In the genomic region with DNA sequence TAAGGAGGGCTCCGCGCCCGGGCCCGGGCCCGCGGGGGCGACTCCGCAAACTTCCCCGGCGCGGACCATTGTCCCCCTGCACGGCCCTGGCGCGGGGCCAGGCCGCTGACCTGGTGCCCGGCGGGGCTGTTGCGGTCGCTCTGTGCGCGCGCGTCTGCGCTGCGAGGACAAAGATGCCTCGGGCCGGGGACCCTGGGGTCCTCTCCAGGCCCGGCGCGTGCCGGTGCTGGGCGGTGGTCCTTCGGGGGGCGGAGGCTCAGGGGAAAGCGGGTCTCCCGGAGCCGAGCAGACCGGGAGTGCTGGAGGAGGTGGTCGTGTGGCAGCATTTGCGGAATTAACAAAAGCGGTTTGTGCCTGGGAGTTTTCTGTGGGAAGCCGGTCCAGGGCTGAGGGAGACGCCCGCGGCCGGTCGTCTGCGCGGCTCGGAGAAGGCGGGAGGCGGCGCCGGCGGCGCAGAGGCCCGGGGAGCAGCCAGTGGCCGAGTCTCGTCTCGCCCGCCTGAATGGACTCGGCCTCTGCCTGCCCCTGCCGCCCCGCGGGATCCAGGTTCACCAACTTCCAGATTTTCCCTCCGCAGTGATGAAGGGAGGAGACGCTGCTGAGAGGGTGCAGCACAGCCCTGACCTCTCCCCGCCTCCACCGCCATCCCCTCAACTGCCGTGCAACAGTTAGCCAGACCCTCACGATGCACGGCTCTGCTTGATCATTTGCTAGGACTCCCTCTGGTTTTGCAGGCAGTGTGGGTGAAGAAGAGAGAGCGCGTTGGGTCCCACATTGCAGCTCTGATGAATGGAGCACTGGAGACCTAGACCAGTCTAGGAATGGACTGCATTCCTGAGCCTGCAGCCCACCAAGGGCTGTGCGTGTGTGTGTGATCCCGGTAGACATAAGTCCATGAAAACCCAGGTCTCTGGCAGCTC, we compare ENCODE assay signal across 8 cellular contexts. TPM values are rescaled to one million over a fixed set of nuclear protein-coding genes. Genes with fewer than 3 reads are reported as not detected.
DNase-seq lines count a peak whose midpoint lies in the region; ATAC-seq and TF ChIP-seq lines count a peak whose summit lies in the region.

No MANE protein-coding gene starts in this region.

- H3K4me3 ChIP-seq in lower leg skin (ENCODE audit: low read depth, poor library complexity, severe bottlenecking) (peak overlapping the region; percentile 46), stomach smooth muscle (ENCODE audit: low read length in 2 of 2) (peak overlapping the region; percentile 83 to 90)

- no peak for TF ChIP-seq CTCF in lower leg skin (IDR thresholded peaks at IDR 0.05)

- peaks cover 16% of the 10 kb centered on the region for H3K4me1 Mint-ChIP-seq in T-helper 1 cell treated with Interleukin-12 subunit alpha and Interleukin-12 subunit beta and Interleukin-4 antibody, amounts not matched to agents 30 μg/mL and 1 μg/mL, for 36 hours (ENCODE audit: low read depth)
- peaks cover 33% of the 10 kb centered on the region for H3K4me1 Mint-ChIP-seq in dendritic cell treated with granulocyte-macrophage colony-stimulating factor and Interleukin-4, amounts not matched to agents 40 ng/mL and 50 ng/mL, for 4 days (ENCODE audit: low read depth)

- peaks cover 20% of the 10 kb centered on the region for H3K4me1 ChIP-seq in stomach smooth muscle (ENCODE audit: control insufficient read depth, insufficient read depth, low read length)

- 1% methylated on average over 52 to 63 of the region's 76 CpGs for WGBS in lower leg skin, 2 donors

- intact Hi-C loops in dendritic cell treated with granulocyte-macrophage colony-stimulating factor and Interleukin-4, amounts not matched to agents 40 ng/mL and 50 ng/mL, for 4 days (cut with micrococcal nuclease), result loop anchor here (2.0 kb wide), 1 partner anchor 72 kb away; a partner anchor contains a TSS
- intact Hi-C loops in lower leg skin (cut with DNase I; ENCODE audit: low total_unique reads), result no loop called here

- H3K9me3 ChIP-seq in stomach smooth muscle (ENCODE audit: control insufficient read depth in 2 of 2, low read length in 2 of 2), result no peaks in the 10 kb centered on the region

- no peak for TF ChIP-seq POLR2A in lower leg skin (IDR thresholded peaks at IDR 0.05)

- H3K9ac ChIP-seq in stomach smooth muscle (ENCODE audit: low read length in 2 of 2), result peak overlapping the region; percentile 62 to 63

- H3K27me3 Mint-ChIP-seq in T-helper 1 cell treated with Interleukin-12 subunit alpha and Interleukin-12 subunit beta and Interleukin-4 antibody, amounts not matched to agents 30 μg/mL and 1 μg/mL, for 36 hours (ENCODE audit: low read depth), result peaks cover 56% of the 10 kb centered on the region
- H3K27me3 Mint-ChIP-seq in dendritic cell treated with granulocyte-macrophage colony-stimulating factor and Interleukin-4, amounts not matched to agents 40 ng/mL and 50 ng/mL, for 4 days, result peaks cover 77% of the 10 kb centered on the region

- no peak overlapping the region for H3K27ac Mint-ChIP-seq in T-helper 1 cell treated with Interleukin-12 subunit alpha and Interleukin-12 subunit beta and Interleukin-4 antibody, amounts not matched to agents 30 μg/mL and 1 μg/mL, for 36 hours
- H3K27ac Mint-ChIP-seq in dendritic cell treated with granulocyte-macrophage colony-stimulating factor and Interleukin-4, amounts not matched to agents 40 ng/mL and 50 ng/mL, for 4 days, result no peak overlapping the region

- H3K27ac ChIP-seq in stomach smooth muscle (ENCODE audit: low read length), result no peak overlapping the region

- no peaks in the 10 kb centered on the region for H3K36me3 ChIP-seq in stomach smooth muscle (ENCODE audit: control insufficient read depth in 2 of 2, insufficient read depth in 2 of 2, low read length in 2 of 2)

- no peaks in the 10 kb centered on the region for H3K27me3 ChIP-seq in stomach smooth muscle (ENCODE audit: control insufficient read depth in 1 of 2, insufficient read depth in 2 of 2, low read length in 2 of 2)

- no peaks in the 10 kb centered on the region for H3K36me3 Mint-ChIP-seq in T-helper 1 cell treated with Interleukin-12 subunit alpha and Interleukin-12 subunit beta and Interleukin-4 antibody, amounts not matched to agents 30 μg/mL and 1 μg/mL, for 36 hours (ENCODE audit: low read depth)
- H3K36me3 Mint-ChIP-seq in dendritic cell treated with granulocyte-macrophage colony-stimulating factor and Interleukin-4, amounts not matched to agents 40 ng/mL and 50 ng/mL, for 4 days (ENCODE audit: low read depth), result no peaks in the 10 kb centered on the region

- peak overlapping the region; percentile 82 for H3K4me3 Mint-ChIP-seq in T-helper 1 cell treated with Interleukin-12 subunit alpha and Interleukin-12 subunit beta and Interleukin-4 antibody, amounts not matched to agents 30 μg/mL and 1 μg/mL, for 36 hours
- peak overlapping the region; percentile 80 for H3K4me3 Mint-ChIP-seq in dendritic cell treated with granulocyte-macrophage colony-stimulating factor and Interleukin-4, amounts not matched to agents 40 ng/mL and 50 ng/mL, for 4 days

- DNase-seq in NCI-H446 (lab: John Stamatoyannopoulos, UW) (peak; percentile 19 to 45), NCI-H446 treated with DMSO at 0.1 percent for 48 hours (lab: John Stamatoyannopoulos, UW) (no peak), lower leg skin (ENCODE audit: low spot score in 2 of 2) (peak in 1 of 2 donors; percentile 87), NCI-H2081 treated with DMSO at 0.1 percent for 48 hours (lab: John Stamatoyannopoulos, UW) (no peak)

- no peaks in the 10 kb centered on the region for H3K9me3 Mint-ChIP-seq in T-helper 1 cell treated with Interleukin-12 subunit alpha and Interleukin-12 subunit beta and Interleukin-4 antibody, amounts not matched to agents 30 μg/mL and 1 μg/mL, for 36 hours
- H3K9me3 Mint-ChIP-seq in dendritic cell treated with granulocyte-macrophage colony-stimulating factor and Interleukin-4, amounts not matched to agents 40 ng/mL and 50 ng/mL, for 4 days, result no peaks in the 10 kb centered on the region

- peak; percentile 21 for ATAC-seq in HG03378 (IDR thresholded peaks at IDR 0.05; ENCODE audit: unreplicated experiment)

RNA-seq across cellular contexts. Expression of a gene that starts 0.7 kb away (rescaled TPM):
- 1 to 10 TPM in 2 of 4 donors, under 1 TPM in 1, not detected in 1; 0.42 to 1.8 (median 1.5) TPM for total RNA-seq in lower leg skin

Comparison
In these comparisons a context has a peak if more than half of its experiments do, and no peak if none do; other contexts are left out.
1. DNase-seq: peak in NCI-H446 (2 of 2); none in NCI-H446 treated with DMSO at 0.1 percent for 48 hours (single experiment) and NCI-H2081 treated with DMSO at 0.1 percent for 48 hours (single experiment).